14 cellular contexts compared by ENCODE assay signal in genomic region chr11:70477607-70478006, GRCh38.
A peak's percentile ranks its signal among the peaks of the same experiment; 100 is the strongest.
DNase-seq lines count a peak whose midpoint lies in the region; ATAC-seq, FAIRE-seq and TF ChIP-seq lines count a peak whose summit lies in the region.
"Had no signal": no experiment of that assay in that cellular context is flagged by ENCODE, and none has a peak within 500 bp of the region (broad histone marks: within the 10 kb centered on the region; RNA-seq: fewer than 3 reads in every experiment).

No MANE protein-coding gene starts in this region.

- TF ChIP-seq POLR2A in HepG2 (IDR thresholded peaks at IDR 0.05; ENCODE audit: insufficient read depth in 1 of 2, low read depth in 2 of 2, low read length in 2 of 2): no peak

- TF ChIP-seq RAD21 in SK-N-SH (IDR thresholded peaks at IDR 0.05; ENCODE audit: low read length) (no peak), HepG2 (CRISPR knock-in tag; IDR thresholded peaks at IDR 0.05) (no peak)

- peak; percentile 79 for DNase-seq in SK-N-SH
- DNase-seq in anterior cingulate cortex (lab: John Stamatoyannopoulos, UW): peak in 45 of 58 donors; percentile 7 to 78 (median 38)
- peak in 1 of 3 donors; percentile 66 for DNase-seq in right cardiac atrium
- peak; percentile 12 to 28 for DNase-seq in aorta
- DNase-seq in HepG2 (ENCODE audit: low spot score): no peak
- DNase-seq in CD4-positive, alpha-beta memory T cell: no peak
- no peak for DNase-seq in stimulated activated naive CD8-positive, alpha-beta T cell treated with anti-CD3 and anti-CD28 coated beads, Interleukin-15, amount 100 ng/mL, for 72 hours
- DNase-seq: NCI-H526 treated with DMSO at 0.1 percent for 48 hours; stimulated activated naive CD4-positive, alpha-beta T cell had no signal

- no peaks in the 10 kb centered on the region for H3K9me2 ChIP-seq in SK-N-SH

- H3K79me2 ChIP-seq in SK-N-SH (ENCODE audit: insufficient read depth): no peaks in the 10 kb centered on the region
- no peaks in the 10 kb centered on the region for H3K79me2 ChIP-seq in HepG2 (ENCODE audit: insufficient read depth, low read length)

- H3K4me2 ChIP-seq in SK-N-SH (no peak overlapping the region), HepG2 (ENCODE audit: low read depth, low read length) (no peak overlapping the region)

- H3F3A ChIP-seq in SK-N-SH (replicated peaks; ENCODE audit: insufficient read depth): no peaks in the 10 kb centered on the region

- in situ Hi-C loops in HepG2 (cut with HindIII; ENCODE audit: extremely low pct_ligation_motif_present, low pct_unique_long_range_greater_than_20kb): no loop called here

- intact Hi-C loops in right cardiac atrium (cut with DNase I) (no loop called here), aorta (cut with DNase I) (no loop called here), HepG2 (cut with micrococcal nuclease; ENCODE audit: unreplicated experiment) (no loop called here)
- intact Hi-C loops in CD4-positive, alpha-beta memory T cell (cut with micrococcal nuclease): no loop called here

- ATAC-seq in SK-N-SH treated with all-trans-retinoic acid at 6 μM for 48 hours (no peak), right cardiac atrium (peak; percentile 62 to 78), aorta (ENCODE audit: low FRiP score) (no peak), HepG2 (no peak)
- no peak for ATAC-seq in stimulated activated naive CD8-positive, alpha-beta T cell treated with anti-CD3 and anti-CD28 coated beads, Interleukin-15, amount 100 ng/mL, for 72 hours
- ATAC-seq: activated naive CD4-positive, alpha-beta T cell treated with anti-CD3 and anti-CD28 coated beads, Interleukin-2, amount 50 U/mL, for 72 hours had no signal

- H3K36me3 Mint-ChIP-seq in CD4-positive, alpha-beta memory T cell: no peaks in the 10 kb centered on the region
- H3K36me3 Mint-ChIP-seq: activated naive CD4-positive, alpha-beta T cell treated with anti-CD3 and anti-CD28 coated beads, Interleukin-2, amount 50 U/mL, for 72 hours had no signal

- no peak overlapping the region for H3K27ac Mint-ChIP-seq in CD4-positive, alpha-beta memory T cell
- H3K27ac Mint-ChIP-seq in stimulated activated naive CD8-positive, alpha-beta T cell treated with anti-CD3 and anti-CD28 coated beads, Interleukin-15, amount 100 ng/mL, for 72 hours: no peak overlapping the region
- H3K27ac Mint-ChIP-seq: activated naive CD4-positive, alpha-beta T cell treated with anti-CD3 and anti-CD28 coated beads, Interleukin-2, amount 50 U/mL, for 72 hours had no signal

- TF ChIP-seq EP300 in SK-N-SH (IDR thresholded peaks at IDR 0.05; ENCODE audit: borderline replicate concordance in 1 of 2, low read depth in 1 of 2, low read length in 1 of 2): no peak
- TF ChIP-seq EP300 in HepG2 (IDR thresholded peaks at IDR 0.05; ENCODE audit: low read depth in 2 of 2, low read length in 2 of 2): no peak
- no peak for TF ChIP-seq EP300 in HepG2 (CRISPR knock-in tag; IDR thresholded peaks at IDR 0.05; ENCODE audit: borderline replicate concordance)

- H3K9me3 ChIP-seq in SK-N-SH (no peaks in the 10 kb centered on the region), right cardiac atrium (ENCODE audit: control insufficient read depth, low read length) (no peaks in the 10 kb centered on the region), aorta (ENCODE audit: control insufficient read depth, low read length) (no peaks in the 10 kb centered on the region), HepG2 (ENCODE audit: low read length) (no peaks in the 10 kb centered on the region)
- H3K9me3 ChIP-seq in CD4-positive, alpha-beta memory T cell (ENCODE audit: control insufficient read depth in 1 of 2, low read length in 2 of 2): no peaks in the 10 kb centered on the region
- H3K9me3 ChIP-seq: vagina had no signal

- H3K27ac ChIP-seq in SK-N-SH (ENCODE audit: low read depth in 2 of 2, low read length in 1 of 2) (no peak overlapping the region; a peak in 1 of 4 replicates), right cardiac atrium (ENCODE audit: low read length) (no peak overlapping the region), aorta (ENCODE audit: low read depth in 1 of 2, low read length in 2 of 2) (no peak overlapping the region), HepG2 (ENCODE audit: extremely low read length, insufficient read depth, low read length) (no peak overlapping the region)
- no peak overlapping the region for H3K27ac ChIP-seq in CD4-positive, alpha-beta memory T cell (ENCODE audit: low read depth, low read length)
- H3K27ac ChIP-seq: vagina had no signal

- H3K27me3 ChIP-seq in SK-N-SH (ENCODE audit: insufficient read depth): no peaks in the 10 kb centered on the region
- H3K27me3 ChIP-seq in right cardiac atrium (ENCODE audit: control insufficient read depth, insufficient read depth): no peaks in the 10 kb centered on the region
- H3K27me3 ChIP-seq in aorta (ENCODE audit: control insufficient read depth in 1 of 2, insufficient read depth in 2 of 2, low read length in 1 of 2): no peaks in the 10 kb centered on the region
- H3K27me3 ChIP-seq in HepG2 (ENCODE audit: control insufficient read depth in 1 of 2, insufficient read depth in 2 of 2, low read length in 2 of 2): no peaks in the 10 kb centered on the region
- no peaks in the 10 kb centered on the region for H3K27me3 ChIP-seq in CD4-positive, alpha-beta memory T cell (ENCODE audit: insufficient read depth, low read length)
- H3K27me3 ChIP-seq: vagina had no signal

- CTCF ChIA-PET in SK-N-SH (lab: Yijun Ruan, JAX): interaction anchor here (0.8 to 4.3 kb wide), 3 partner anchors 10 to 609 kb away, joined by 3 to 27 read pairs (median 4); no protein-coding TSS in a partner anchor
- CTCF ChIA-PET in HepG2 (lab: Yijun Ruan, JAX; ENCODE audit: low intra/inter-chr PET ratio, low total read pairs): no interaction called here
- CTCF ChIA-PET in CD4-positive, alpha-beta memory T cell (lab: Charles Lee; ENCODE audit: partially characterized antibody): no interaction called here

- no peak overlapping the region for H3K9ac ChIP-seq in SK-N-SH
- no peak overlapping the region for H3K9ac ChIP-seq in HepG2 (ENCODE audit: insufficient read depth, low read depth, low read length)

- no peak overlapping the region for H3K4me3 ChIP-seq in SK-N-SH (ENCODE audit: low read depth in 2 of 2, low read length in 1 of 2)
- H3K4me3 ChIP-seq in right cardiac atrium (ENCODE audit: low read length): no peak overlapping the region
- no peak overlapping the region for H3K4me3 ChIP-seq in aorta (ENCODE audit: low read length in 2 of 2)
- no peak overlapping the region for H3K4me3 ChIP-seq in HepG2 (replicated peaks in 1 of 3; ENCODE audit: insufficient read depth in 1 of 3, low read depth in 2 of 3, low read length in 3 of 3)
- H3K4me3 ChIP-seq in CD4-positive, alpha-beta memory T cell (ENCODE audit: low read length in 2 of 2): no peak overlapping the region
- H3K4me3 ChIP-seq: lung, vagina had no signal

- H3K4me3 Mint-ChIP-seq in CD4-positive, alpha-beta memory T cell: no peak overlapping the region
- H3K4me3 Mint-ChIP-seq in stimulated activated naive CD8-positive, alpha-beta T cell treated with anti-CD3 and anti-CD28 coated beads, Interleukin-15, amount 100 ng/mL, for 72 hours: no peak overlapping the region
- H3K4me3 Mint-ChIP-seq: central memory CD8-positive, alpha-beta T cell had no signal

- H3K4me1 Mint-ChIP-seq in CD4-positive, alpha-beta memory T cell: no peaks in the 10 kb centered on the region
- no peaks in the 10 kb centered on the region for H3K4me1 Mint-ChIP-seq in stimulated activated naive CD8-positive, alpha-beta T cell treated with anti-CD3 and anti-CD28 coated beads, Interleukin-15, amount 100 ng/mL, for 72 hours
- H3K4me1 Mint-ChIP-seq: central memory CD8-positive, alpha-beta T cell had no signal

- FAIRE-seq in HepG2 (lab: Jason Lieb, UNC): no peak

- 27% methylated on average over 10 of the region's 10 CpGs for WGBS in SK-N-SH (ENCODE audit: low lambda C conversion rate)
- 55% methylated on average over 10 of the region's 10 CpGs for WGBS in right cardiac atrium
- 86 to 88% methylated on average over 10 of the region's 10 CpGs for WGBS in aorta, 2 donors
- whole genome bisulfite sequencing in HepG2 (ENCODE audit: low lambda C conversion rate): 99% methylated on average over 10 of the region's 10 CpGs

- H3K36me3 ChIP-seq in SK-N-SH (replicated peaks in 1 of 2; ENCODE audit: control insufficient read depth in 1 of 2, insufficient read depth in 2 of 2, low read length in 1 of 2): no peaks in the 10 kb centered on the region
- H3K36me3 ChIP-seq in aorta (ENCODE audit: control insufficient read depth in 1 of 2, insufficient read depth in 2 of 2, low read length in 1 of 2): no peaks in the 10 kb centered on the region
- H3K36me3 ChIP-seq in HepG2 (replicated peaks in 1 of 2; ENCODE audit: control insufficient read depth in 1 of 2, insufficient read depth in 2 of 2, low read length in 2 of 2): peaks cover 9 to 44% of the 10 kb centered on the region in 2 experiments; a peak in 4 of 5 replicates
- H3K36me3 ChIP-seq in CD4-positive, alpha-beta memory T cell (ENCODE audit: insufficient read depth, low read length): no peaks in the 10 kb centered on the region
- H3K36me3 ChIP-seq: vagina had no signal

- peaks cover 0 to 20% of the 10 kb centered on the region in 2 experiments; a peak in 2 of 4 replicates for H3K4me1 ChIP-seq in SK-N-SH (ENCODE audit: control insufficient read depth in 1 of 2, insufficient read depth in 2 of 2, low read depth in 1 of 2, low read length in 1 of 2)
- peaks cover 3% of the 10 kb centered on the region for H3K4me1 ChIP-seq in right cardiac atrium (ENCODE audit: control insufficient read depth, insufficient read depth, low read length)
- no peaks in the 10 kb centered on the region for H3K4me1 ChIP-seq in aorta (ENCODE audit: control insufficient read depth in 1 of 2, insufficient read depth in 2 of 2, low read length in 2 of 2)
- no peaks in the 10 kb centered on the region for H3K4me1 ChIP-seq in HepG2 (ENCODE audit: insufficient read depth, low read length)
- H3K4me1 ChIP-seq in CD4-positive, alpha-beta memory T cell (ENCODE audit: insufficient read depth, low read length): no peaks in the 10 kb centered on the region
- H3K4me1 ChIP-seq: vagina had no signal

- BruUV-seq in HepG2 (replicated peaks; lab: Mats Ljungman, UMichigan): no TSS peak

- H3K27me3 Mint-ChIP-seq in CD4-positive, alpha-beta memory T cell: peaks cover 0 to 6% of the 10 kb centered on the region in 2 donors
- peaks cover 7% of the 10 kb centered on the region for H3K27me3 Mint-ChIP-seq in stimulated activated naive CD8-positive, alpha-beta T cell treated with anti-CD3 and anti-CD28 coated beads, Interleukin-15, amount 100 ng/mL, for 72 hours

- TF ChIP-seq CTCF in SK-N-SH (IDR thresholded peaks at IDR 0.05): no peak
- TF ChIP-seq CTCF in HepG2 (CRISPR knock-in tag; IDR thresholded peaks at IDR 0.05): no peak

- no peaks in the 10 kb centered on the region for H3K9me3 Mint-ChIP-seq in CD4-positive, alpha-beta memory T cell
- no peaks in the 10 kb centered on the region for H3K9me3 Mint-ChIP-seq in stimulated activated naive CD8-positive, alpha-beta T cell treated with anti-CD3 and anti-CD28 coated beads, Interleukin-15, amount 100 ng/mL, for 72 hours
- H3K9me3 Mint-ChIP-seq: activated naive CD4-positive, alpha-beta T cell treated with anti-CD3 and anti-CD28 coated beads, Interleukin-2, amount 50 U/mL, for 72 hours; central memory CD8-positive, alpha-beta T cell had no signal

- no peaks in the 10 kb centered on the region for H4K20me1 ChIP-seq in SK-N-SH (ENCODE audit: insufficient read depth)
- H4K20me1 ChIP-seq in HepG2 (ENCODE audit: insufficient read depth, low read length): no peaks in the 10 kb centered on the region

- no peak overlapping the region for H2AFZ ChIP-seq in SK-N-SH (ENCODE audit: low read depth)
- no peak overlapping the region for H2AFZ ChIP-seq in HepG2 (ENCODE audit: low read length)

- POLR2A ChIA-PET in SK-N-SH (lab: Yijun Ruan, JAX): no interaction called here
- POLR2A ChIA-PET in HepG2 (lab: Yijun Ruan, JAX): no interaction called here
- POLR2A ChIA-PET in CD4-positive, alpha-beta memory T cell (lab: Charles Lee; ENCODE audit: partially characterized antibody): no interaction called here

Comparison
In these comparisons a context has a peak if more than half of its experiments do, and no peak if none do; other contexts are left out.
1. DNase-seq: peak in SK-N-SH (single experiment), anterior cingulate cortex (45 of 58) and aorta (2 of 2); none in HepG2 (single experiment), CD4-positive, alpha-beta memory T cell (0 of 5) and stimulated activated naive CD8-positive, alpha-beta T cell treated with anti-CD3 and anti-CD28 coated beads, Interleukin-15, amount 100 ng/mL, for 72 hours (0 of 2).
2. ATAC-seq: peak in right cardiac atrium (2 of 2); none in SK-N-SH treated with all-trans-retinoic acid at 6 μM for 48 hours (single experiment), aorta (single experiment), HepG2 (single experiment) and stimulated activated naive CD8-positive, alpha-beta T cell treated with anti-CD3 and anti-CD28 coated beads, Interleukin-15, amount 100 ng/mL, for 72 hours (single experiment).